8 cellular contexts compared by ENCODE assay signal in the genomic region with DNA sequence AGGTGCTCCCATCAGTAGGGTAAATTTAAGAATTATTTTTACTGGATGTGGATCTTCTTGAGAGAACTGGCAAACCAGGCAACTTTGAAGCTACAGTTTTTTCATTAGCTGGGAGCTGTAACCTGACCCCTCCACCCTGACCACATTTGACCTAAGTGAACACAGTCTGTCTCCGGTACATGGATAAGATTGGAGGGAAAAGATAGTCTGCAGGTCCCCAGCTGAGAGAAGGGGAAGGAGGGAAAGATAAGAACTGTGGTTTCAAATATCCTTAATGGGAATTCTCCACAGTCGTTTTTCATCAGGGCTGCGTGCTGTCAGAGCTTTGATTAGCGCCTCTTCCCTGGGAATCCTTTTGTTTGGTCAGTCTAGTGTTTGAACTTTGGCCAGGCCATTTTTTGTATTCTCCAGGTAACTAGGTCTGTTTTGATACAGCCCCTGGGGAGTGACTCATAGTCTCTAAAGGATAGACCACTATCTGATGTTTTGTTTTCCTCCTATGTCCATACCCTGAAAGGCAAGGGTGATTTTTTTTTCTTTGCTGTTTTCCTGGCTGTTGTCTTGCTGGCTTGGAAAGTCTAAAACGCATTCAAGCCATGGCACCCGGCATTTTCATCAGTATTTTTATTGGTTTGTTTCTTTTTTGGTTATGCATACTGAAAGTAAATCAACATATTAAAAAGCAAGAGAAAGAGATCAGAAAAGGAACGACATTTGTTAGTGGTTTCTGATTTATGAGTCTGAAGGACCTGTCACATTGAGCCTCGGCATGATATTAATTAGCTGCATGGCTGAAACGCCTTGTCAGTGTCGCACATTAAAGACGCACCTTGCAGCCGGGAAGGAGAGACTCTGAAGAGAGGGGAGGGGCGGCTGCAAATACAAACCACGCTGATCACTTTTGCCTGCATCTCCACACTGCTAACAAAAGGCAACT.
DNase-seq lines count a peak whose midpoint lies in the region; FAIRE-seq and TF ChIP-seq lines count a peak whose summit lies in the region.

No MANE protein-coding gene starts in this region.

- H3K36me3 ChIP-seq in iPS-20b (ENCODE audit: insufficient read depth, low read depth, low read length), result no peaks in the 10 kb centered on the region

- H3K9me3 Mint-ChIP-seq in Calu3 (ENCODE audit: low read depth, unreplicated experiment), result peaks cover 3% of the 10 kb centered on the region

- no TSS peak for BruUV-seq in Calu3 (replicated peaks; lab: Mats Ljungman, UMichigan)

- peaks cover 25% of the 10 kb centered on the region for H3K4me1 Mint-ChIP-seq in Calu3 (ENCODE audit: low read depth, unreplicated experiment)

- H3K4me1 ChIP-seq in iPS-20b (ENCODE audit: insufficient read depth, low read length), result peaks cover 17% of the 10 kb centered on the region; the same call in 1 of the 2 replicates

- DNase-seq in Calu3, result peak; percentile 34
- DNase-seq in LHCN-M2 (ENCODE audit: low read depth), result peak; percentile 76
- peak; percentile 68 for DNase-seq in SHP77 treated with DMSO at 0.1 percent for 48 hours (lab: John Stamatoyannopoulos, UW)
- DNase-seq in NCI-H446 (lab: John Stamatoyannopoulos, UW), result no peak
- DNase-seq in DMS114 treated with DMSO at 0.1 percent for 48 hours (lab: John Stamatoyannopoulos, UW; ENCODE audit: unreplicated experiment), result no peak
- DNase-seq in GM12892 (ENCODE audit: insufficient read length), result no peak
- DNase-seq in stimulated activated CD4-positive, alpha-beta T cell treated with anti-CD3 and anti-CD28 coated beads, Interleukin-15, amount 100 ng/mL, for 24 hours, result no peak

- FAIRE-seq in GM12892 (lab: Jason Lieb, UNC), result no peak

- no peak overlapping the region for H3K4me3 ChIP-seq in iPS-20b (ENCODE audit: low read length)

- TF ChIP-seq POLR2A in GM12892 (IDR thresholded peaks at IDR 0.05; ENCODE audit: low read depth, low read length), result no peak

- CTCF ChIA-PET in Calu3 (lab: Charles Lee), result interaction anchor here (0.6 to 1.3 kb wide), 3 partner anchors 41 to 208 kb away, joined by 3 read pairs; no protein-coding TSS in a partner anchor

- peak overlapping the region; percentile 3; the same call in 1 of the 2 replicates for H3K9ac ChIP-seq in iPS-20b (ENCODE audit: low read depth, low read length)

- H3K4me3 Mint-ChIP-seq in Calu3 (ENCODE audit: low read depth, unreplicated experiment), result peak overlapping the region; percentile 57

- no peak overlapping the region for H3K27ac ChIP-seq in iPS-20b (ENCODE audit: low read length)

- TF ChIP-seq CTCF in Calu3 (IDR thresholded peaks at IDR 0.05; ENCODE audit: unreplicated experiment), result no peak

- peak overlapping the region; percentile 48 for H3K27ac Mint-ChIP-seq in Calu3 (ENCODE audit: unreplicated experiment)

- peaks cover 7% of the 10 kb centered on the region; the same call in 1 of the 2 replicates for H3K9me3 ChIP-seq in iPS-20b (ENCODE audit: insufficient read depth, low read depth, low read length)

- intact Hi-C loops in Calu3 (cut with micrococcal nuclease; ENCODE audit: unreplicated experiment), result loop anchor here (10.0 kb wide), 1 partner anchor 206 kb away; no protein-coding TSS in a partner anchor

- H3K27me3 Mint-ChIP-seq in Calu3 (ENCODE audit: unreplicated experiment), result no peaks in the 10 kb centered on the region

- no peaks in the 10 kb centered on the region for H3K27me3 ChIP-seq in iPS-20b (ENCODE audit: insufficient read depth, low read length)

- no peaks in the 10 kb centered on the region for H3K36me3 Mint-ChIP-seq in Calu3 (ENCODE audit: insufficient read depth, unreplicated experiment)

Comparison
In these comparisons a context has a peak if more than half of its experiments do, and no peak if none do; other contexts are left out.
1. DNase-seq: peak in Calu3 (single experiment), LHCN-M2 (single experiment) and SHP77 treated with DMSO at 0.1 percent for 48 hours (single experiment); none in NCI-H446 (0 of 2), DMS114 treated with DMSO at 0.1 percent for 48 hours (single experiment), GM12892 (single experiment) and stimulated activated CD4-positive, alpha-beta T cell treated with anti-CD3 and anti-CD28 coated beads, Interleukin-15, amount 100 ng/mL, for 24 hours (single experiment).